26 cellular contexts compared by ENCODE assay signal in the genomic region with DNA sequence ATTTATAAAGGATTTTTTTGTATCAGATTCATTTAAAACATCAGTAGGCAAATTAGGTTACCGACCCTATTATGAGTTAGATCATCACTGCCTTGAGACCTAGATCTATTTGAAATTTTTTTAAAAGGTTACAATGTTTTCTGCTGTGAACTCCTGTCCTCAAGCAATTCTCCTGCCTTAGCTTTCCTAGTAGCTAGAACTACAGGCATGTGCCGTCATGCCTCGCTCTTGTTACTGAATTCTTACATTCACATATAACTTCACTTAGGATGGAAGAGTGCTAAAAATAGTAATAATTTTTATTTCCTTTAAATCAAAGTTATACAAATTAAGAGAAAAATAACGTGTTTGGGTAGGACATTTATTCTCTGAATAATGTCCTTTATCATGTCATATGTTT.
"Had no signal": no experiment of that assay in that cellular context is flagged by ENCODE, and none has a peak within 500 bp of the region (broad histone marks: within the 10 kb centered on the region; RNA-seq: fewer than 3 reads in every experiment).

No MANE protein-coding gene starts in this region.

- H3K27me3 ChIP-seq: colonic mucosa, gastrocnemius medialis, neural progenitor cell, right atrium auricular region, testis, tibial artery, upper lobe of left lung had no signal

- H3K4me3 ChIP-seq: colonic mucosa, gastrocnemius medialis, left lung, neural progenitor cell, right atrium auricular region, smooth muscle cell, testis, tibial artery, upper lobe of left lung had no signal

- H3K4me2 ChIP-seq: neural progenitor cell, smooth muscle cell had no signal

- H3K4me1 ChIP-seq: colonic mucosa, gastrocnemius medialis, left lung, neural progenitor cell, parathyroid adenoma, right atrium auricular region, testis, upper lobe of left lung had no signal

- H3K9ac ChIP-seq: neural progenitor cell, parathyroid adenoma had no signal

- H3K36me3 ChIP-seq: colonic mucosa, gastrocnemius medialis, left lung, neural progenitor cell, right atrium auricular region, tibial artery, upper lobe of left lung had no signal

- H3K9me3 ChIP-seq: colonic mucosa, gastrocnemius medialis, left lung, right atrium auricular region, testis, tibial artery, upper lobe of left lung had no signal

- ATAC-seq: gastrocnemius medialis; left cardiac atrium; left lung; naive thymus-derived CD4-positive, alpha-beta T cell; sciatic nerve; stimulated activated naive CD8-positive, alpha-beta T cell treated with anti-CD3 and anti-CD28 coated beads, Interleukin-15, amount 100 ng/mL, for 72 hours had no signal

- DNase-seq: colonic mucosa; effector CD8-positive, alpha-beta T cell; endodermal cell; erythroblast; gastrocnemius medialis; head of caudate nucleus; left cardiac atrium; left lung; mesendoderm; midbrain; naive thymus-derived CD4-positive, alpha-beta T cell; stimulated activated CD4-positive, alpha-beta T cell treated with anti-CD3 and anti-CD28 coated beads, Interleukin-12 subunit alpha, Interleukin-12 subunit beta, amount 100 ng/mL, for 4 hours; stimulated activated CD4-positive, alpha-beta T cell treated with anti-CD3 and anti-CD28 coated beads, Interleukin-1b, Interleukin-23, amount 100 ng/mL, for 48 hours; stimulated activated CD4-positive, alpha-beta T cell treated with anti-CD3 and anti-CD28 coated beads, Interleukin-4, amount 100 ng/mL, for 1 hour; stimulated activated CD8-positive, alpha-beta memory T cell treated with anti-CD3 and anti-CD28 coated beads, Interleukin-4, amount 100 ng/mL, for 48 hours; stimulated activated naive CD4-positive, alpha-beta T cell; stimulated activated naive CD8-positive, alpha-beta T cell treated with anti-CD3 and anti-CD28 coated beads, Interleukin-15, amount 100 ng/mL, for 72 hours; testis; tibial artery; upper lobe of left lung had no signal

- H3K27ac ChIP-seq: colonic mucosa, left lung, neural progenitor cell, parathyroid adenoma, right atrium auricular region, testis had no signal

- H2AFZ ChIP-seq: neural progenitor cell, parathyroid adenoma had no signal

- FAIRE-seq: urothelium cell line had no signal

- H3K79me2 ChIP-seq: parathyroid adenoma had no signal
